In the genomic region with DNA sequence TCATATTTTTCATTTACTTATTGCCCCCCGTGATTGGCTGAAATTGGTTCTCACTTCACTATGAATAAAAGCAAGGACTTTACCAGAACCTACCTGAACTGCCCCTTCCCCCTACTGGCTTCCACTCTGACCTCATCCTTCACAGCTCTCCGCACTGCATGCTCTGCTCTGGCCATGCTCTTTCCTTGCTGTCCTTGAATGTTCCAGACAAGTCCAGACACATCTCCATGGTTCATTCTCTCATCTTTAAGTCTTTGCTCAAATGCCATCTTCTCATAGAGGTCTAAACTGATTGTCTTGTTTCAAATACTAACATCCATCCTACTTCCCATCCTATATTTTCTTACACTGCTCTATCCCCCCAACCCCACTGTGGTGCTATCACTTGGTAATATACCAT, we compare ENCODE assay signal across 13 cellular contexts.
DNase-seq lines count a peak whose midpoint lies in the region; ATAC-seq and TF ChIP-seq lines count a peak whose summit lies in the region.
"Had no signal": no experiment of that assay in that cellular context is flagged by ENCODE, and none has a peak within 500 bp of the region (broad histone marks: within the 10 kb centered on the region; RNA-seq: fewer than 3 reads in every experiment).

No MANE protein-coding gene starts in this region.

- H3K36me3 Mint-ChIP-seq in activated naive CD8-positive, alpha-beta T cell treated with anti-CD3 and anti-CD28 coated beads, Interleukin-2, amount 10 ng/mL, durations not matched to agents 7 days and 5 days, result peaks cover 5% of the 10 kb centered on the region
- H3K36me3 Mint-ChIP-seq in activated naive CD8-positive, alpha-beta T cell treated with anti-CD3 and anti-CD28 coated beads, Interleukin-2, amount 50 U/mL, for 24 hours (ENCODE audit: low read depth), result no peaks in the 10 kb centered on the region
- H3K36me3 Mint-ChIP-seq in Caco-2 (ENCODE audit: insufficient read depth, unreplicated experiment), result no peaks in the 10 kb centered on the region
- H3K36me3 Mint-ChIP-seq: CD14-positive monocyte had no signal

- H3K36me3 ChIP-seq in Caco-2 (ENCODE audit: control insufficient read depth, insufficient read depth, low read length), result no peaks in the 10 kb centered on the region

- no peaks in the 10 kb centered on the region for H3K27me3 ChIP-seq in Caco-2 (replicated peaks; ENCODE audit: control insufficient read depth, insufficient read depth, low read length)

- no peak overlapping the region for H3K4me3 Mint-ChIP-seq in activated naive CD8-positive, alpha-beta T cell treated with anti-CD3 and anti-CD28 coated beads, Interleukin-2, amount 10 ng/mL, durations not matched to agents 7 days and 5 days
- H3K4me3 Mint-ChIP-seq in activated naive CD8-positive, alpha-beta T cell treated with anti-CD3 and anti-CD28 coated beads, Interleukin-2, amount 50 U/mL, for 24 hours, result no peak overlapping the region
- no peak overlapping the region for H3K4me3 Mint-ChIP-seq in Caco-2 (ENCODE audit: unreplicated experiment)
- H3K4me3 Mint-ChIP-seq: CD14-positive monocyte; CD8-positive, alpha-beta memory T cell; HFFc6 had no signal

- intact Hi-C loops in Caco-2 (cut with micrococcal nuclease; ENCODE audit: unreplicated experiment), result no loop called here

- no peaks in the 10 kb centered on the region for H3K4me1 Mint-ChIP-seq in activated naive CD8-positive, alpha-beta T cell treated with anti-CD3 and anti-CD28 coated beads, Interleukin-2, amount 10 ng/mL, durations not matched to agents 7 days and 5 days
- H3K4me1 Mint-ChIP-seq in activated naive CD8-positive, alpha-beta T cell treated with anti-CD3 and anti-CD28 coated beads, Interleukin-2, amount 50 U/mL, for 24 hours, result no peaks in the 10 kb centered on the region
- H3K4me1 Mint-ChIP-seq in Caco-2 (ENCODE audit: low read depth, unreplicated experiment), result no peaks in the 10 kb centered on the region
- H3K4me1 Mint-ChIP-seq: CD14-positive monocyte; CD8-positive, alpha-beta memory T cell had no signal

- peaks cover 9% of the 10 kb centered on the region for H3K9me3 Mint-ChIP-seq in activated naive CD8-positive, alpha-beta T cell treated with anti-CD3 and anti-CD28 coated beads, Interleukin-2, amount 10 ng/mL, durations not matched to agents 7 days and 5 days
- H3K9me3 Mint-ChIP-seq in activated naive CD8-positive, alpha-beta T cell treated with anti-CD3 and anti-CD28 coated beads, Interleukin-2, amount 50 U/mL, for 24 hours, result peaks cover 7% of the 10 kb centered on the region
- H3K9me3 Mint-ChIP-seq in Caco-2 (ENCODE audit: unreplicated experiment), result no peaks in the 10 kb centered on the region
- H3K9me3 Mint-ChIP-seq: HFFc6 had no signal

- CTCF ChIA-PET in Caco-2 (lab: Charles Lee), result no interaction called here

- no TSS peak for BruUV-seq in Caco-2 (replicated peaks; lab: Mats Ljungman, UMichigan)

- no peaks in the 10 kb centered on the region for H3K27me3 Mint-ChIP-seq in activated naive CD8-positive, alpha-beta T cell treated with anti-CD3 and anti-CD28 coated beads, Interleukin-2, amount 10 ng/mL, durations not matched to agents 7 days and 5 days
- H3K27me3 Mint-ChIP-seq in activated naive CD8-positive, alpha-beta T cell treated with anti-CD3 and anti-CD28 coated beads, Interleukin-2, amount 50 U/mL, for 24 hours, result no peaks in the 10 kb centered on the region
- peaks cover 16% of the 10 kb centered on the region for H3K27me3 Mint-ChIP-seq in Caco-2 (ENCODE audit: insufficient read depth, unreplicated experiment)

- peak overlapping the region; percentile 26 for H3K27ac Mint-ChIP-seq in activated naive CD8-positive, alpha-beta T cell treated with anti-CD3 and anti-CD28 coated beads, Interleukin-2, amount 10 ng/mL, durations not matched to agents 7 days and 5 days
- no peak overlapping the region for H3K27ac Mint-ChIP-seq in activated naive CD8-positive, alpha-beta T cell treated with anti-CD3 and anti-CD28 coated beads, Interleukin-2, amount 50 U/mL, for 24 hours
- H3K27ac Mint-ChIP-seq in Caco-2 (ENCODE audit: unreplicated experiment), result no peak overlapping the region
- H3K27ac Mint-ChIP-seq: CD14-positive monocyte; CD8-positive, alpha-beta memory T cell; HFFc6 had no signal

- DNase-seq in activated naive CD8-positive, alpha-beta T cell treated with anti-CD3 and anti-CD28 coated beads, Interleukin-2, amount 10 ng/mL, durations not matched to agents 7 days and 5 days, result no peak
- DNase-seq in activated naive CD8-positive, alpha-beta T cell treated with anti-CD3 and anti-CD28 coated beads, Interleukin-2, amount 50 U/mL, for 24 hours, result no peak
- DNase-seq in epithelial cell of esophagus (ENCODE audit: low read depth) (peak; percentile 78), kidney tubule cell (ENCODE audit: low spot score) (peak; percentile 9), DMS79 (lab: John Stamatoyannopoulos, UW) (no peak), CD1c-positive myeloid dendritic cell (ENCODE audit: extremely low spot score) (no peak), Caco-2 (no peak)
- DNase-seq: CD8-positive, alpha-beta memory T cell; DMS53; HCEC 1CT; HFFc6 had no signal

- H3K4me3 ChIP-seq in epithelial cell of esophagus (ENCODE audit: low read length), result no peak overlapping the region
- H3K4me3 ChIP-seq in Caco-2 (ENCODE audit: low read depth, low read length), result no peak overlapping the region

- H3K9me3 ChIP-seq in Caco-2, result no peaks in the 10 kb centered on the region

- TF ChIP-seq CTCF in epithelial cell of esophagus (IDR thresholded peaks at IDR 0.05; ENCODE audit: insufficient read depth, low read depth, low read length, missing control alignments), result no peak
- no peak for TF ChIP-seq CTCF in Caco-2 (IDR thresholded peaks at IDR 0.05; ENCODE audit: insufficient read depth in 1 of 2, low read depth in 1 of 2, low read length in 1 of 2, severe bottlenecking in 1 of 2, unreplicated experiment in 1 of 2)

- H3K4me1 ChIP-seq in Caco-2, result no peaks in the 10 kb centered on the region

- ATAC-seq in activated naive CD8-positive, alpha-beta T cell treated with anti-CD3 and anti-CD28 coated beads, Interleukin-2, amount 10 ng/mL, durations not matched to agents 7 days and 5 days (ENCODE audit: low read depth), result no peak
- no peak for ATAC-seq in activated naive CD8-positive, alpha-beta T cell treated with anti-CD3 and anti-CD28 coated beads, Interleukin-2, amount 50 U/mL, for 24 hours
- no peak for ATAC-seq in esophagus mucosa

- POLR2A ChIA-PET in activated naive CD8-positive, alpha-beta T cell treated with anti-CD3 and anti-CD28 coated beads, Interleukin-2, amount 10 ng/mL, durations not matched to agents 7 days and 5 days (lab: Charles Lee), result no interaction called here
- POLR2A ChIA-PET in Caco-2 (lab: Charles Lee), result no interaction called here

Comparison
In these comparisons a context has a peak if more than half of its experiments do, and no peak if none do; other contexts are left out.
1. DNase-seq: peak in epithelial cell of esophagus (single experiment) and kidney tubule cell (single experiment); none in activated naive CD8-positive, alpha-beta T cell treated with anti-CD3 and anti-CD28 coated beads, Interleukin-2, amount 10 ng/mL, durations not matched to agents 7 days and 5 days (single experiment), activated naive CD8-positive, alpha-beta T cell treated with anti-CD3 and anti-CD28 coated beads, Interleukin-2, amount 50 U/mL, for 24 hours (single experiment), DMS79 (single experiment), CD1c-positive myeloid dendritic cell (single experiment) and Caco-2 (0 of 2).